ENCODE assay signal across 15 cellular contexts in the genomic region with DNA sequence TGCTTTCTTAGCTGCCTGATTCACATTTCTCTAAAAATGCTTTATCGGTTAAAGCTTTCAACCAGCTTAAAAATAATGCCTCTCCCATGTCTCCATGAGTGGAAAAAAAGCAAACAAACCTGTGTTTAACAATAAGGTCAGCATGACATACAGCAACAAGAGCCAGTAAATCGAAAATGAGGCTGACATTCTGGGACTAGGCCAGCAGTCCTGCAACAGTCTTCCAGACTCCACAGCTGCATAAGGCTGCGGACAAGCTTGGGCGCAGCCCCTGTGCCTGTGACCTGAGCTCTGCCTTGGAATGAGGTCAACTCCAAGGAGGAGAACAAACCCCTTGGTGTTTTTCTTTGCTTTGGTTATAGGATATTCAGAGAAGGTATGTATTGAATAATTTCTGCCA.
DNase-seq lines count a peak whose midpoint lies in the region; ATAC-seq and TF ChIP-seq lines count a peak whose summit lies in the region.
"Had no signal": no experiment of that assay in that cellular context is flagged by ENCODE, and none has a peak within 500 bp of the region (broad histone marks: within the 10 kb centered on the region; RNA-seq: fewer than 3 reads in every experiment).

No MANE protein-coding gene starts in this region.

- H3K9me3 ChIP-seq in IMR-90 (ENCODE audit: control insufficient read depth, insufficient read depth, low read length) (no peaks in the 10 kb centered on the region), heart right ventricle (no peaks in the 10 kb centered on the region), prostate gland (no peaks in the 10 kb centered on the region)
- H3K9me3 ChIP-seq: BLaER1 treated with 17β-estradiol and CSF1 and Interleukin-3, amounts not matched to agents 10 nM and 100 nM; Peyer's patch had no signal

- dilution Hi-C loops in IMR-90 (cut with HindIII; ENCODE audit: low sequenced_read_pairs, unreplicated experiment): no loop called here

- no peak overlapping the region for H3K27ac ChIP-seq in IMR-90 (ENCODE audit: insufficient read depth, low read length)
- H3K27ac ChIP-seq in heart right ventricle: peak overlapping the region; percentile 3 to 84 (median 62)
- peak overlapping the region in 1 of 2 donors; percentile 36 for H3K27ac ChIP-seq in prostate gland
- H3K27ac ChIP-seq: BLaER1 treated with 17β-estradiol and CSF1 and Interleukin-3, amounts not matched to agents 10 nM and 100 nM; brain microvascular endothelial cell; Peyer's patch had no signal

- no peak for TF ChIP-seq POLR2A in IMR-90 (IDR thresholded peaks at IDR 0.05; ENCODE audit: low read depth, low read length)
- TF ChIP-seq POLR2A in prostate gland (IDR thresholded peaks at IDR 0.05): no peak

- TF ChIP-seq RAD21 in IMR-90 (IDR thresholded peaks at IDR 0.05; ENCODE audit: low read length): no peak

- H4K8ac ChIP-seq in IMR-90 (ENCODE audit: low read depth in 2 of 2, low read length in 2 of 2): no peak overlapping the region

- intact Hi-C loops in IMR-90 (cut with micrococcal nuclease) (no loop called here), heart right ventricle (cut with DNase I) (loop anchor here in 2 of 10 donors (5.0 to 10.0 kb wide), 2 partner anchors 91 to 93 kb away; partner anchors contain the start of gene PGR (in 2 of the 2)), prostate gland (cut with DNase I) (no loop called here)

- BruUV-seq in IMR-90 (replicated peaks; lab: Mats Ljungman, UMichigan): no TSS peak

- H2BK20ac ChIP-seq in IMR-90 (ENCODE audit: low read depth, low read length): no peak overlapping the region

- no peak overlapping the region for H3K4me2 ChIP-seq in IMR-90 (ENCODE audit: low read depth, low read length)
- H3K4me2 ChIP-seq: BLaER1 treated with 17β-estradiol and CSF1 and Interleukin-3, amounts not matched to agents 10 nM and 100 nM had no signal

- no peak overlapping the region for H2BK120ac ChIP-seq in IMR-90 (ENCODE audit: low read depth, low read length)

- no peak overlapping the region for H2BK5ac ChIP-seq in IMR-90 (ENCODE audit: low read depth, low read length, poor library complexity, severe bottlenecking)

- H3K4me1 ChIP-seq in IMR-90 (ENCODE audit: control insufficient read depth, insufficient read depth, low read length) (no peaks in the 10 kb centered on the region), heart right ventricle (peaks cover 0 to 20% (median 6%) of the 10 kb centered on the region in 9 donors), prostate gland (replicated peaks) (no peaks in the 10 kb centered on the region)
- H3K4me1 ChIP-seq: Peyer's patch had no signal

- H2AK5ac ChIP-seq in IMR-90 (ENCODE audit: low read depth, low read length): no peak overlapping the region

- H3K9me1 ChIP-seq in IMR-90 (ENCODE audit: insufficient read depth, low read length): no peaks in the 10 kb centered on the region

- H3K18ac ChIP-seq in IMR-90 (ENCODE audit: low read depth, low read length): no peak overlapping the region

- POLR2A ChIA-PET in IMR-90 (lab: Charles Lee; ENCODE audit: unreplicated experiment): interaction anchor here (0.5 kb wide), 1 partner anchor 209 kb away, joined by 3 read pairs; no protein-coding TSS in a partner anchor

- H2BK15ac ChIP-seq in IMR-90 (ENCODE audit: low read depth, low read length): no peak overlapping the region

- no peak overlapping the region for H4K5ac ChIP-seq in IMR-90 (ENCODE audit: low read depth, low read length)

- CTCF ChIA-PET in IMR-90 (lab: Yijun Ruan, JAX): interaction anchor here (0.6 kb wide), 1 partner anchor 222 kb away, joined by 3 read pairs; no protein-coding TSS in a partner anchor

- no peak overlapping the region for H3K14ac ChIP-seq in IMR-90 (replicated peaks; ENCODE audit: low read depth, low read length)

- H3K4ac ChIP-seq in IMR-90 (ENCODE audit: low read depth, low read length): no peak overlapping the region

- H4K20me1 ChIP-seq in IMR-90 (ENCODE audit: insufficient read depth, low read length): no peaks in the 10 kb centered on the region
- H4K20me1 ChIP-seq: BLaER1 treated with 17β-estradiol and CSF1 and Interleukin-3, amounts not matched to agents 10 nM and 100 nM had no signal

- H3K27me3 ChIP-seq in IMR-90 (ENCODE audit: control insufficient read depth, insufficient read depth, low read length): no peaks in the 10 kb centered on the region
- H3K27me3 ChIP-seq in heart right ventricle: no peaks in the 10 kb centered on the region
- no peaks in the 10 kb centered on the region for H3K27me3 ChIP-seq in prostate gland (replicated peaks; ENCODE audit: insufficient read depth)
- H3K27me3 ChIP-seq: BLaER1 treated with 17β-estradiol and CSF1 and Interleukin-3, amounts not matched to agents 10 nM and 100 nM; brain microvascular endothelial cell; Peyer's patch had no signal

- TF ChIP-seq CTCF in IMR-90 (conservative IDR thresholded peaks at IDR 0.05; ENCODE audit: low read depth, low read length) (no peak), heart right ventricle (IDR thresholded peaks at IDR 0.05) (no peak), prostate gland (IDR thresholded peaks at IDR 0.05) (no peak)

- H2AFZ ChIP-seq in IMR-90 (replicated peaks; ENCODE audit: low read length, poor library complexity): peak overlapping the region; percentile 65

- H3K23ac ChIP-seq in IMR-90 (ENCODE audit: low read depth, low read length): no peak overlapping the region

- no peak overlapping the region for H2AK9ac ChIP-seq in IMR-90 (replicated peaks; ENCODE audit: low read depth, low read length, poor library complexity)

- DNase-seq in IMR-90 (no peak), astrocyte of the hippocampus (ENCODE audit: low read depth, low spot score) (peak; percentile 23), heart right ventricle (peak; percentile 45 to 84), prostate gland (ENCODE audit: low spot score) (peak; percentile 67), HPDE6-E6E7 (ENCODE audit: extremely low spot score) (no peak)
- DNase-seq: brain microvascular endothelial cell, GOT3, NCI-H1930, Peyer's patch, trophoblast cell had no signal

- in situ Hi-C loops in IMR-90 (cut with MboI; ENCODE audit: low sequenced_read_pairs): no loop called here

- H3K4me3 ChIP-seq in IMR-90 (ENCODE audit: insufficient read depth, low read depth, low read length) (no peak overlapping the region), heart right ventricle (peak overlapping the region in 6 of 10 donors; percentile 9 to 41 (median 34)), prostate gland (no peak overlapping the region)
- H3K4me3 ChIP-seq: BLaER1 treated with 17β-estradiol and CSF1 and Interleukin-3, amounts not matched to agents 10 nM and 100 nM; lung; Peyer's patch had no signal

- WGBS in IMR-90 (ENCODE audit: extremely low coverage in 2 of 2, insufficient read length in 1 of 2), 2 experiments: 38% methylated on average over 2 of the region's 4 CpGs; no CpG with 5 or more reads in 1 of the 2 experiments
- WGBS in heart right ventricle, 2 donors: 15 to 27% methylated on average over 4 of the region's 4 CpGs
- 28% methylated on average over 4 of the region's 4 CpGs for WGBS in prostate gland

- ATAC-seq in IMR-90 (ENCODE audit: low read depth) (no peak), heart right ventricle (peak; percentile 92 to 97 (median 96)), GM21367 (IDR thresholded peaks at IDR 0.05; ENCODE audit: unreplicated experiment) (no peak), HG03521 (IDR thresholded peaks at IDR 0.05; ENCODE audit: unreplicated experiment) (no peak), HG03439 (IDR thresholded peaks at IDR 0.05; ENCODE audit: unreplicated experiment) (no peak)

- H3K79me1 ChIP-seq in IMR-90 (ENCODE audit: low read depth in 1 of 2, low read length in 2 of 2): no peaks in the 10 kb centered on the region

- no peak overlapping the region for H3K9ac ChIP-seq in IMR-90 (ENCODE audit: low read depth, low read length)
- H3K9ac ChIP-seq: BLaER1 treated with 17β-estradiol and CSF1 and Interleukin-3, amounts not matched to agents 10 nM and 100 nM had no signal

- H3K36me3 ChIP-seq in IMR-90 (ENCODE audit: control insufficient read depth, insufficient read depth, low read length) (no peaks in the 10 kb centered on the region), heart right ventricle (no peaks in the 10 kb centered on the region), prostate gland (no peaks in the 10 kb centered on the region)
- H3K36me3 ChIP-seq: BLaER1 treated with 17β-estradiol and CSF1 and Interleukin-3, amounts not matched to agents 10 nM and 100 nM; brain microvascular endothelial cell; Peyer's patch had no signal

- H3K56ac ChIP-seq in IMR-90 (ENCODE audit: extremely low read depth, insufficient read depth, low read length): no peak overlapping the region

- H4K91ac ChIP-seq in IMR-90 (ENCODE audit: insufficient read depth, low read depth, low read length): no peak overlapping the region

TF ChIP-seq in IMR-90, 13 proteins besides CTCF, POLR2A, EP300 and RAD21:
- TF ChIP-seq CHD1 (IDR thresholded peaks at IDR 0.05; ENCODE audit: low read depth, low read length) (no peak), SMC3 (IDR thresholded peaks at IDR 0.05; ENCODE audit: low read depth, low read length) (no peak)

Comparison
In these comparisons a context has a peak if more than half of its experiments do, and no peak if none do; other contexts are left out.
1. ATAC-seq: peak in heart right ventricle (8 of 8); none in IMR-90 (single experiment), GM21367 (single experiment), HG03521 (single experiment) and HG03439 (single experiment).
2. DNase-seq: peak in astrocyte of the hippocampus (single experiment), heart right ventricle (2 of 2) and prostate gland (single experiment); none in IMR-90 (single experiment) and HPDE6-E6E7 (single experiment).
3. H3K4me3 ChIP-seq: peak in heart right ventricle (6 of 10); none in IMR-90 (single experiment) and prostate gland (0 of 2).